In genomic region chr4:100509386-100509785, GRCh38 we compare ENCODE assay signal across 34 cellular contexts. TPM values are rescaled to one million over a fixed set of nuclear protein-coding genes. Genes with fewer than 3 reads are reported as not detected.
"Had no signal": no experiment of that assay in that cellular context is flagged by ENCODE, and none has a peak within 500 bp of the region (broad histone marks: within the 10 kb centered on the region; RNA-seq: fewer than 3 reads in every experiment).

No MANE protein-coding gene starts in this region.

- H3K9me3 ChIP-seq: ascending aorta, gastrocnemius medialis had no signal

- H3K27ac ChIP-seq: ascending aorta, brain microvascular endothelial cell, coronary artery, foreskin keratinocyte, gastrocnemius medialis had no signal

- ATAC-seq: activated CD4-positive, alpha-beta T cell treated with anti-CD3 and anti-CD28 coated beads for 36 hours; activated CD8-positive, alpha-beta memory T cell treated with anti-CD3 and anti-CD28 coated beads, Interleukin-2, amount 10 ng/mL, durations not matched to agents 7 days and 5 days; activated CD8-positive, alpha-beta T cell treated with anti-CD3 and anti-CD28 coated beads, Interleukin-2, amount 10 ng/mL, durations not matched to agents 7 days and 5 days; esophagus mucosa; foreskin keratinocyte; gastrocnemius medialis; T-helper 17 cell had no signal

- H3K27me3 ChIP-seq: ascending aorta, brain microvascular endothelial cell, dorsolateral prefrontal cortex, foreskin keratinocyte, gastrocnemius medialis had no signal

- H3K36me3 ChIP-seq: ascending aorta, brain microvascular endothelial cell, gastrocnemius medialis had no signal

- H3K4me3 Mint-ChIP-seq: activated CD4-positive, alpha-beta memory T cell treated with anti-CD3 and anti-CD28 coated beads for 36 hours; activated CD4-positive, alpha-beta T cell treated with anti-CD3 and anti-CD28 coated beads for 36 hours; activated CD4-positive, alpha-beta T cell treated with anti-CD3 and anti-CD28 coated beads, Interleukin-2, amount 10 ng/mL, durations not matched to agents 24 days and 14 days; activated CD8-positive, alpha-beta memory T cell treated with anti-CD3 and anti-CD28 coated beads, Interleukin-2, amount 10 ng/mL, durations not matched to agents 7 days and 5 days; activated CD8-positive, alpha-beta T cell treated with anti-CD3 and anti-CD28 coated beads, Interleukin-2, amount 10 ng/mL, durations not matched to agents 7 days and 5 days; activated naive CD4-positive, alpha-beta T cell treated with anti-CD3 and anti-CD28 coated beads for 36 hours; activated naive CD4-positive, alpha-beta T cell treated with anti-CD3 and anti-CD28 coated beads, Interleukin-2, amount 50 U/mL, for 24 hours; activated naive CD8-positive, alpha-beta T cell treated with anti-CD3 and anti-CD28 coated beads, Interleukin-2, amount 10 ng/mL, durations not matched to agents 7 days and 5 days; activated T-helper 1 cell treated with anti-CD3 and anti-CD28 coated beads, Interleukin-12 subunit alpha, Interleukin-12 subunit beta, Interleukin-2, Interleukin-4 antibody, amounts not matched to agents 30 ng/mL and 10 ng/mL and 1 ng/mL, durations not matched to agents 14 hours and 24 hours and 36 hours; central memory CD8-positive, alpha-beta T cell; dendritic cell treated with granulocyte-macrophage colony-stimulating factor and Interleukin-4, amounts not matched to agents 40 ng/mL and 50 ng/mL, for 4 days; endodermal cell; T-helper 17 cell; T-helper 2 cell treated with Interferon-gamma antibody and Interleukin-4, amounts not matched to agents 5 μg/mL and 100 μg/mL, for 36 hours had no signal

- H3K27ac Mint-ChIP-seq: activated CD4-positive, alpha-beta memory T cell treated with anti-CD3 and anti-CD28 coated beads for 36 hours; activated CD4-positive, alpha-beta T cell treated with anti-CD3 and anti-CD28 coated beads for 36 hours; activated CD4-positive, alpha-beta T cell treated with anti-CD3 and anti-CD28 coated beads, Interleukin-2, amount 10 ng/mL, durations not matched to agents 24 days and 14 days; activated CD8-positive, alpha-beta memory T cell treated with anti-CD3 and anti-CD28 coated beads, Interleukin-2, amount 10 ng/mL, durations not matched to agents 7 days and 5 days; activated CD8-positive, alpha-beta T cell treated with anti-CD3 and anti-CD28 coated beads, Interleukin-2, amount 10 ng/mL, durations not matched to agents 7 days and 5 days; activated naive CD4-positive, alpha-beta T cell treated with anti-CD3 and anti-CD28 coated beads for 36 hours; activated naive CD4-positive, alpha-beta T cell treated with anti-CD3 and anti-CD28 coated beads, Interleukin-2, amount 50 U/mL, for 24 hours; activated naive CD8-positive, alpha-beta T cell treated with anti-CD3 and anti-CD28 coated beads, Interleukin-2, amount 10 ng/mL, durations not matched to agents 7 days and 5 days; activated T-helper 1 cell treated with anti-CD3 and anti-CD28 coated beads, Interleukin-12 subunit alpha, Interleukin-12 subunit beta, Interleukin-2, Interleukin-4 antibody, amounts not matched to agents 30 ng/mL and 10 ng/mL and 1 ng/mL, durations not matched to agents 14 hours and 24 hours and 36 hours; activated T-helper 2 cell treated with anti-CD3 and anti-CD28 coated beads, Interferon-gamma antibody, Interleukin-2, Interleukin-4, amounts not matched to agents 10 μg/mL and 5 μg/mL and 100 μg/mL, durations not matched to agents 14 hours and 24 hours and 36 hours; dendritic cell treated with granulocyte-macrophage colony-stimulating factor and Interleukin-4, amounts not matched to agents 40 ng/mL and 50 ng/mL, for 4 days; endodermal cell; T-helper 17 cell; T-helper 2 cell treated with Interferon-gamma antibody and Interleukin-4, amounts not matched to agents 5 μg/mL and 100 μg/mL, for 36 hours had no signal

- H3K36me3 Mint-ChIP-seq: activated CD4-positive, alpha-beta memory T cell treated with anti-CD3 and anti-CD28 coated beads for 36 hours; activated CD8-positive, alpha-beta memory T cell treated with anti-CD3 and anti-CD28 coated beads, Interleukin-2, amount 10 ng/mL, durations not matched to agents 7 days and 5 days; activated naive CD4-positive, alpha-beta T cell treated with anti-CD3 and anti-CD28 coated beads, Interleukin-2, amount 50 U/mL, for 24 hours; activated naive CD8-positive, alpha-beta T cell treated with anti-CD3 and anti-CD28 coated beads, Interleukin-2, amount 10 ng/mL, durations not matched to agents 7 days and 5 days had no signal

- H3K4me1 Mint-ChIP-seq: activated CD4-positive, alpha-beta T cell treated with anti-CD3 and anti-CD28 coated beads for 36 hours; activated CD4-positive, alpha-beta T cell treated with anti-CD3 and anti-CD28 coated beads, Interleukin-2, amount 10 ng/mL, durations not matched to agents 24 days and 14 days; activated CD8-positive, alpha-beta memory T cell treated with anti-CD3 and anti-CD28 coated beads, Interleukin-2, amount 10 ng/mL, durations not matched to agents 7 days and 5 days; activated naive CD4-positive, alpha-beta T cell treated with anti-CD3 and anti-CD28 coated beads, Interleukin-2, amount 50 U/mL, for 24 hours; activated naive CD8-positive, alpha-beta T cell treated with anti-CD3 and anti-CD28 coated beads, Interleukin-2, amount 10 ng/mL, durations not matched to agents 7 days and 5 days; central memory CD8-positive, alpha-beta T cell; endodermal cell; T-helper 17 cell had no signal

- DNase-seq: activated CD4-positive, alpha-beta memory T cell treated with anti-CD3 and anti-CD28 coated beads for 36 hours; activated CD4-positive, alpha-beta T cell treated with anti-CD3 and anti-CD28 coated beads for 36 hours; activated CD4-positive, alpha-beta T cell treated with anti-CD3 and anti-CD28 coated beads, Interleukin-2, amount 10 ng/mL, durations not matched to agents 24 days and 14 days; activated CD4-positive, CD25-positive, alpha-beta regulatory T cell; activated CD4-positive, CD25-positive, alpha-beta regulatory T cell treated with anti-CD3 and anti-CD28 coated beads, Interleukin-2, amount 50 U/mL, for 72 hours; activated CD8-positive, alpha-beta memory T cell treated with anti-CD3 and anti-CD28 coated beads, Interleukin-2, amount 10 ng/mL, durations not matched to agents 7 days and 5 days; activated CD8-positive, alpha-beta memory T cell treated with anti-CD3 and anti-CD28 coated beads, Interleukin-2, amount 50 U/mL, for 4 hours; activated CD8-positive, alpha-beta T cell treated with anti-CD3 and anti-CD28 coated beads, Interleukin-2, amount 10 ng/mL, durations not matched to agents 7 days and 5 days; activated effector memory CD4-positive, alpha-beta T cell treated with anti-CD3 and anti-CD28 coated beads, Interleukin-2, amount 50 U/mL, for 16 hours; activated naive CD4-positive, alpha-beta T cell treated with anti-CD3 and anti-CD28 coated beads for 36 hours; activated naive CD8-positive, alpha-beta T cell treated with anti-CD3 and anti-CD28 coated beads, Interleukin-2, amount 10 ng/mL, durations not matched to agents 7 days and 5 days; activated T-cell treated with anti-CD3 and anti-CD28 coated beads, Interleukin-2, amount 50 U/mL, for 1 hour; activated T-cell treated with anti-CD3 and anti-CD28 coated beads, Interleukin-2, amount 50 U/mL, for 48 hours; brain microvascular endothelial cell; effector memory CD4-positive, alpha-beta T cell; endodermal cell; foreskin keratinocyte; gastrocnemius medialis; T-helper 1 cell; T-helper 17 cell; T1000 had no signal

- H3K27me3 Mint-ChIP-seq: activated CD4-positive, alpha-beta T cell treated with anti-CD3 and anti-CD28 coated beads, Interleukin-2, amount 10 ng/mL, durations not matched to agents 24 days and 14 days; dendritic cell treated with granulocyte-macrophage colony-stimulating factor and Interleukin-4, amounts not matched to agents 40 ng/mL and 50 ng/mL, for 4 days had no signal

- H3K4me3 ChIP-seq: ascending aorta, coronary artery, dorsolateral prefrontal cortex, gastrocnemius medialis had no signal

- H3K9me3 Mint-ChIP-seq: activated CD4-positive, alpha-beta memory T cell treated with anti-CD3 and anti-CD28 coated beads for 36 hours; activated CD4-positive, alpha-beta T cell treated with anti-CD3 and anti-CD28 coated beads, Interleukin-2, amount 10 ng/mL, durations not matched to agents 24 days and 14 days; activated naive CD4-positive, alpha-beta T cell treated with anti-CD3 and anti-CD28 coated beads for 36 hours; activated naive CD4-positive, alpha-beta T cell treated with anti-CD3 and anti-CD28 coated beads, Interleukin-2, amount 50 U/mL, for 24 hours; activated T-helper 1 cell treated with anti-CD3 and anti-CD28 coated beads, Interleukin-12 subunit alpha, Interleukin-12 subunit beta, Interleukin-2, Interleukin-4 antibody, amounts not matched to agents 30 ng/mL and 10 ng/mL and 1 ng/mL, durations not matched to agents 14 hours and 24 hours and 36 hours; activated T-helper 2 cell treated with anti-CD3 and anti-CD28 coated beads, Interferon-gamma antibody, Interleukin-2, Interleukin-4, amounts not matched to agents 10 μg/mL and 5 μg/mL and 100 μg/mL, durations not matched to agents 14 hours and 24 hours and 36 hours; central memory CD8-positive, alpha-beta T cell; T-helper 2 cell treated with Interferon-gamma antibody and Interleukin-4, amounts not matched to agents 5 μg/mL and 100 μg/mL, for 36 hours had no signal

RNA-seq across cellular contexts. Expression of gene EMCN, which starts 8.4 kb away (rescaled TPM):
- total RNA-seq: activated CD4-positive, alpha-beta memory T cell treated with anti-CD3 and anti-CD28 coated beads for 36 hours; activated CD4-positive, alpha-beta T cell treated with anti-CD3 and anti-CD28 coated beads for 36 hours; activated CD4-positive, alpha-beta T cell treated with anti-CD3 and anti-CD28 coated beads, Interleukin-2, amount 10 ng/mL, durations not matched to agents 24 days and 14 days; activated CD8-positive, alpha-beta memory T cell treated with anti-CD3 and anti-CD28 coated beads for 36 hours; activated CD8-positive, alpha-beta memory T cell treated with anti-CD3 and anti-CD28 coated beads, Interleukin-2, amount 10 ng/mL, durations not matched to agents 7 days and 5 days; activated CD8-positive, alpha-beta T cell treated with anti-CD3 and anti-CD28 coated beads, Interleukin-2, amount 10 ng/mL, durations not matched to agents 7 days and 5 days; activated naive CD4-positive, alpha-beta T cell treated with anti-CD3 and anti-CD28 coated beads for 36 hours; activated naive CD8-positive, alpha-beta T cell treated with anti-CD3 and anti-CD28 coated beads, Interleukin-2, amount 10 ng/mL, durations not matched to agents 7 days and 5 days; activated T-helper 1 cell treated with anti-CD3 and anti-CD28 coated beads, Interleukin-12 subunit alpha, Interleukin-12 subunit beta, Interleukin-2, Interleukin-4 antibody, amounts not matched to agents 30 ng/mL and 10 ng/mL and 1 ng/mL, durations not matched to agents 14 hours and 24 hours and 36 hours; activated T-helper 2 cell treated with anti-CD3 and anti-CD28 coated beads, Interferon-gamma antibody, Interleukin-2, Interleukin-4, amounts not matched to agents 10 μg/mL and 5 μg/mL and 100 μg/mL, durations not matched to agents 14 hours and 24 hours and 36 hours; bronchial epithelial cell; endodermal cell; epithelial cell of proximal tubule; foreskin keratinocyte; T-helper 17 cell had no signal
- polyA plus RNA-seq: foreskin keratinocyte had no signal
